In the genomic region with DNA sequence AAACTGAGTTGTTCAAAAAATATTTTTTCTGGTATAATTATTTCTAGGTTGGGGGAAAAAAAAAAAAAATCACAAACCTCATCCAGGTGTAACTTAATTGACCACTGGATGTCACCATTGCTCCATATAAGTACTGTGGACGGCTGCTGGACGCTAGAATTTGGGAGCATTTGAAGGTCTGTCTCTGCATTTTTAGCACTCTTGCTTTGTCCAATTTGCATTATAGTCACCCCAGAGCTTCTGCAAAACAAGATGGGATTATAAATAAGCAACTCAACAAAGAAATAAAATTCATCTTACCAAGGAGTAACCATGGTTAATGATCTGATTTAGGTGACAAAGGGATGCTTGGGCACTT, we compare ENCODE assay signal across 9 cellular contexts.
DNase-seq lines count a peak whose midpoint lies in the region; ATAC-seq, FAIRE-seq and TF ChIP-seq lines count a peak whose summit lies in the region.
"Had no signal": no experiment of that assay in that cellular context is flagged by ENCODE, and none has a peak within 500 bp of the region (broad histone marks: within the 10 kb centered on the region; RNA-seq: fewer than 3 reads in every experiment).

No MANE protein-coding gene starts in this region.

- H3K36me3 ChIP-seq in esophagus muscularis mucosa (no peaks in the 10 kb centered on the region), small intestine (ENCODE audit: control insufficient read depth in 2 of 2, insufficient read depth in 2 of 2, low read length in 2 of 2) (no peaks in the 10 kb centered on the region)

- H3K27ac ChIP-seq in esophagus muscularis mucosa (replicated peaks in 1 of 4) (no peak overlapping the region), small intestine (ENCODE audit: low read depth in 1 of 2, low read length in 1 of 2) (no peak overlapping the region)

- TF ChIP-seq EP300 in esophagus muscularis mucosa (IDR thresholded peaks at IDR 0.05) = no peak

- no peaks in the 10 kb centered on the region for H3K36me3 Mint-ChIP-seq in activated CD4-positive, alpha-beta memory T cell treated with anti-CD3 and anti-CD28 coated beads for 36 hours

- H3K9me3 ChIP-seq in esophagus muscularis mucosa (no peaks in the 10 kb centered on the region), small intestine (ENCODE audit: control insufficient read depth, low read depth) (no peaks in the 10 kb centered on the region)

- no peak overlapping the region for H3K27ac Mint-ChIP-seq in activated CD4-positive, alpha-beta memory T cell treated with anti-CD3 and anti-CD28 coated beads for 36 hours
- H3K27ac Mint-ChIP-seq: activated B cell treated with CpG ODN at 0.5 μM for 24 hours had no signal

- H3K27me3 Mint-ChIP-seq in activated CD4-positive, alpha-beta memory T cell treated with anti-CD3 and anti-CD28 coated beads for 36 hours = peaks cover 5% of the 10 kb centered on the region

- H3K9me3 Mint-ChIP-seq in activated CD4-positive, alpha-beta memory T cell treated with anti-CD3 and anti-CD28 coated beads for 36 hours = no peaks in the 10 kb centered on the region
- H3K9me3 Mint-ChIP-seq: activated B cell treated with CpG ODN at 0.5 μM for 24 hours had no signal

- H3K4me1 ChIP-seq in esophagus muscularis mucosa (no peaks in the 10 kb centered on the region), small intestine (ENCODE audit: control insufficient read depth in 2 of 2, insufficient read depth in 1 of 2, low read depth in 1 of 2, low read length in 1 of 2) (no peaks in the 10 kb centered on the region)

- CTCF ChIA-PET in activated CD4-positive, alpha-beta memory T cell treated with anti-CD3 and anti-CD28 coated beads for 36 hours (lab: Charles Lee) = interaction anchor here (1.4 to 1.9 kb wide), 2 partner anchors 10 to 55 kb away, joined by 4 read pairs; no protein-coding TSS in a partner anchor

- H3K4me1 Mint-ChIP-seq in activated CD4-positive, alpha-beta memory T cell treated with anti-CD3 and anti-CD28 coated beads for 36 hours (ENCODE audit: low read depth) = no peaks in the 10 kb centered on the region
- H3K4me1 Mint-ChIP-seq: activated B cell treated with CpG ODN at 0.5 μM for 24 hours had no signal

- no peak for TF ChIP-seq POLR2A in esophagus muscularis mucosa (IDR thresholded peaks at IDR 0.05; ENCODE audit: low read depth)

- H3K27me3 ChIP-seq in esophagus muscularis mucosa (no peaks in the 10 kb centered on the region), small intestine (ENCODE audit: control insufficient read depth in 2 of 2, insufficient read depth in 2 of 2, low read length in 2 of 2) (no peaks in the 10 kb centered on the region)

- no peak overlapping the region for H3K4me3 ChIP-seq in esophagus muscularis mucosa
- no peak overlapping the region for H3K4me3 ChIP-seq in small intestine (ENCODE audit: low read depth in 1 of 2, low read length in 2 of 2)

- DNase-seq in NCI-H82 (lab: John Stamatoyannopoulos, UW) (peak; percentile 49), NCI-H82 treated with DMSO at 0.1 percent for 48 hours (lab: John Stamatoyannopoulos, UW; ENCODE audit: unreplicated experiment) (no peak), NCI-H748 (lab: John Stamatoyannopoulos, UW; ENCODE audit: unreplicated experiment) (peak; percentile 54), esophagus muscularis mucosa (ENCODE audit: extremely low spot score) (peak; percentile 10), small intestine (peak; percentile 36)
- no peak for DNase-seq in activated CD4-positive, alpha-beta memory T cell treated with anti-CD3 and anti-CD28 coated beads for 36 hours
- no peak for DNase-seq in activated CD4-positive, alpha-beta T cell treated with anti-CD3 and anti-CD28 coated beads for 4 hours
- DNase-seq: activated B cell treated with CpG ODN at 0.5 μM for 24 hours had no signal

- POLR2A ChIA-PET in activated CD4-positive, alpha-beta memory T cell treated with anti-CD3 and anti-CD28 coated beads for 36 hours (lab: Charles Lee) = no interaction called here

- 25% methylated on average over 2 of the region's 2 CpGs for WGBS in esophagus muscularis mucosa
- 9 to 27% (median 19%) methylated on average over 2 of the region's 2 CpGs for WGBS in small intestine, 3 donors

- TF ChIP-seq CTCF in esophagus muscularis mucosa (IDR thresholded peaks at IDR 0.05) = peak in 2 of 3 experiments; percentile 18 to 24

- FAIRE-seq in small intestine (lab: Jason Lieb, UNC) = no peak

- intact Hi-C loops in esophagus muscularis mucosa (cut with DNase I) = loop anchor here (2.0 kb wide), 1 partner anchor 183 kb away; no protein-coding TSS in a partner anchor
- intact Hi-C loops in activated CD4-positive, alpha-beta memory T cell treated with anti-CD3 and anti-CD28 coated beads for 36 hours (cut with micrococcal nuclease) = loop anchor here (2.0 kb wide), 1 partner anchor 183 kb away; no protein-coding TSS in a partner anchor

- no peak for ATAC-seq in HG03175 (IDR thresholded peaks at IDR 0.05; ENCODE audit: unreplicated experiment)

- H3K4me3 Mint-ChIP-seq in activated CD4-positive, alpha-beta memory T cell treated with anti-CD3 and anti-CD28 coated beads for 36 hours = no peak overlapping the region
- H3K4me3 Mint-ChIP-seq: activated B cell treated with CpG ODN at 0.5 μM for 24 hours had no signal

Comparison
In these comparisons a context has a peak if more than half of its experiments do, and no peak if none do; other contexts are left out.
1. DNase-seq: peak in NCI-H82 (single experiment), NCI-H748 (single experiment), esophagus muscularis mucosa (single experiment) and small intestine (single experiment); none in NCI-H82 treated with DMSO at 0.1 percent for 48 hours (single experiment), activated CD4-positive, alpha-beta memory T cell treated with anti-CD3 and anti-CD28 coated beads for 36 hours (single experiment) and activated CD4-positive, alpha-beta T cell treated with anti-CD3 and anti-CD28 coated beads for 4 hours (0 of 2).